8 cellular contexts compared by ENCODE assay signal in the genomic region with DNA sequence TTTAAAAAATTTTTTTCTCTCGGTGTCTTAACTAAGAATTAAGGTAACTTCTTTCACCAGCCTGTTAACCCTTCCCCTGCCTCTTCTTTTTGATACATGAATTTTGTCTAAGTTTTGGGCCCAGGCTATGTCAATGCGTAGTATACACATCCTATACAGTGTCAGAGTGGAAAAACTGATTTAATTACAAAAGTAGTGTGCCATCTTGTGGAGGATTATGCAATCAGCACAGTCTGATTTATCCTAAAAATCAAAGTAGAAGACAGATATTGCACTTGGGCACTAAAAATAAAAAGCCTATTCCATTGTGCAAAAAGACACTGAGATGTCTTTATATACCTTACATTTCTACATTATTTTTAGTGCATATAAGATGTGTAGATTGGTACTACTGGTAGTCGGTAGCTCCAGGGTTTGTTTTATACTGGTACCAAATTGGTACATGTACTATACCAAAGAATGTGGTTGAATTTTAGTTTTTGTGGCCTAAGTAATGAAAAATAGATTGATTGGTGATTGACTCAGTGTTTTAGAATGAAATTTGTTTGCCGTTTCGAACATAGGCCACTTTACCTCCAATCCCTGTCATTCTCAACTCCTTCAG.
DNase-seq lines count a peak whose midpoint lies in the region; ATAC-seq and TF ChIP-seq lines count a peak whose summit lies in the region.

No MANE protein-coding gene starts in this region.

- H3K27me3 Mint-ChIP-seq in nephron (ENCODE audit: low read depth): no peaks in the 10 kb centered on the region

- TF ChIP-seq CTCF in nephron (IDR thresholded peaks at IDR 0.05; ENCODE audit: unreplicated experiment in 3 of 3): peak; percentile 56 to 68 (median 68)

- H3K4me3 Mint-ChIP-seq in nephron: no peak overlapping the region

- DNase-seq in DMS153 treated with DMSO at 0.1 percent for 48 hours (lab: John Stamatoyannopoulos, UW; ENCODE audit: unreplicated experiment) (peak; percentile 33), DMS153 (lab: John Stamatoyannopoulos, UW) (no peak), Kasumi-1 (lab: John Stamatoyannopoulos, UW) (peak; percentile 47 to 52), SHP77 (lab: John Stamatoyannopoulos, UW) (peak; percentile 8 to 29), OCI-M2 (lab: John Stamatoyannopoulos, UW; ENCODE audit: unreplicated experiment) (no peak)

- no peaks in the 10 kb centered on the region for H3K9me3 Mint-ChIP-seq in nephron

- no peaks in the 10 kb centered on the region for H3K4me1 Mint-ChIP-seq in nephron

- no peak overlapping the region for H3K27ac Mint-ChIP-seq in nephron

- ATAC-seq in esophagus mucosa (peak; percentile 69), HG03139 (IDR thresholded peaks at IDR 0.05; ENCODE audit: unreplicated experiment) (no peak)

- H3K36me3 Mint-ChIP-seq in nephron (ENCODE audit: low read depth): peaks cover 23% of the 10 kb centered on the region

Comparison
In these comparisons a context has a peak if more than half of its experiments do, and no peak if none do; other contexts are left out.
1. DNase-seq: peak in DMS153 treated with DMSO at 0.1 percent for 48 hours (single experiment), Kasumi-1 (2 of 2) and SHP77 (2 of 2); none in DMS153 (single experiment) and OCI-M2 (single experiment).